In genomic region chr11:34495239-34495723, GRCh38 we compare ENCODE assay signal across 15 cellular contexts. TPM values are rescaled to one million over a fixed set of nuclear protein-coding genes. Genes with fewer than 3 reads are reported as not detected.
A peak's percentile ranks its signal among the peaks of the same experiment; 100 is the strongest.
DNase-seq lines count a peak whose midpoint lies in the region; ATAC-seq and TF ChIP-seq lines count a peak whose summit lies in the region.
"Had no signal": no experiment of that assay in that cellular context is flagged by ENCODE, and none has a peak within 500 bp of the region (broad histone marks: within the 10 kb centered on the region; RNA-seq: fewer than 3 reads in every experiment).

No MANE protein-coding gene starts in this region.

- ATAC-seq in lower lobe of right lung: no peak
- ATAC-seq: Panc1, Right ventricle myocardium inferior had no signal

- H3K9me3 ChIP-seq in breast epithelium (no peaks in the 10 kb centered on the region), lower lobe of right lung (no peaks in the 10 kb centered on the region)

- H3K27ac ChIP-seq in breast epithelium (peak overlapping the region; percentile 50 to 55), lower lobe of right lung (peak overlapping the region; percentile 75)

- H3K4me3 ChIP-seq in breast epithelium (no peak overlapping the region), lower lobe of right lung (no peak overlapping the region)

- DNase-seq in DMS79 (lab: John Stamatoyannopoulos, UW) (peak; percentile 65), LoVo (ENCODE audit: low spot score) (peak; percentile 11), breast epithelium (ENCODE audit: low spot score in 2 of 2) (no peak), lower lobe of right lung (no peak), NCI-H1930 (lab: John Stamatoyannopoulos, UW) (no peak), Ammon's horn (ENCODE audit: low spot score) (no peak)
- no peak for DNase-seq in activated CD4-positive, alpha-beta T cell treated with anti-CD3 and anti-CD28 coated beads for 1 hour
- DNase-seq: C1 segment of cervical spinal cord, GF-D8, NCI-H1105, NCI-H510A, NCI-H82 had no signal

- H3K27me3 ChIP-seq in breast epithelium: no peaks in the 10 kb centered on the region
- H3K27me3 ChIP-seq in lower lobe of right lung (ENCODE audit: low read depth): no peaks in the 10 kb centered on the region

- H3K4me1 ChIP-seq in breast epithelium (no peaks in the 10 kb centered on the region), lower lobe of right lung (peaks cover 5% of the 10 kb centered on the region)

- TF ChIP-seq POLR2A in breast epithelium (IDR thresholded peaks at IDR 0.05): no peak

- intact Hi-C loops in breast epithelium (cut with DNase I; ENCODE audit: low total_unique reads): no loop called here
- intact Hi-C loops in lower lobe of right lung (cut with DNase I): loop anchor here (10.0 kb wide), 1 partner anchor 130 kb away; no protein-coding TSS in a partner anchor

- TF ChIP-seq CTCF in breast epithelium (IDR thresholded peaks at IDR 0.05): no peak
- no peak for TF ChIP-seq CTCF in lower lobe of right lung (IDR thresholded peaks at IDR 0.05)

- H3K36me3 ChIP-seq in breast epithelium (no peaks in the 10 kb centered on the region), lower lobe of right lung (no peaks in the 10 kb centered on the region)

RNA-seq across cellular contexts. Expression of gene ELF5, which starts 18.3 kb away (rescaled TPM):
- total RNA-seq in breast epithelium (10 to 100 TPM in 2 of 3 donors, not detected in 1; 18.7 to 32.5 TPM), lower lobe of right lung (20.2 TPM)
- total RNA-seq: Daoy, Right ventricle myocardium inferior had no signal

RNA-seq across cellular contexts. Expression of gene CAT, which starts 56.5 kb away (rescaled TPM):
- total RNA-seq in breast epithelium: 100 to 1,000 TPM; 177 to 469 (median 190) TPM
- total RNA-seq in lower lobe of right lung: 259 TPM

Comparison
In these comparisons a context has a peak if more than half of its experiments do, and no peak if none do; other contexts are left out.
1. DNase-seq: peak in DMS79 (single experiment) and LoVo (single experiment); none in breast epithelium (0 of 2), lower lobe of right lung (single experiment), NCI-H1930 (0 of 2), activated CD4-positive, alpha-beta T cell treated with anti-CD3 and anti-CD28 coated beads for 1 hour (single experiment) and Ammon's horn (single experiment).